ENCODE assay signal across 29 cellular contexts in the genomic region with DNA sequence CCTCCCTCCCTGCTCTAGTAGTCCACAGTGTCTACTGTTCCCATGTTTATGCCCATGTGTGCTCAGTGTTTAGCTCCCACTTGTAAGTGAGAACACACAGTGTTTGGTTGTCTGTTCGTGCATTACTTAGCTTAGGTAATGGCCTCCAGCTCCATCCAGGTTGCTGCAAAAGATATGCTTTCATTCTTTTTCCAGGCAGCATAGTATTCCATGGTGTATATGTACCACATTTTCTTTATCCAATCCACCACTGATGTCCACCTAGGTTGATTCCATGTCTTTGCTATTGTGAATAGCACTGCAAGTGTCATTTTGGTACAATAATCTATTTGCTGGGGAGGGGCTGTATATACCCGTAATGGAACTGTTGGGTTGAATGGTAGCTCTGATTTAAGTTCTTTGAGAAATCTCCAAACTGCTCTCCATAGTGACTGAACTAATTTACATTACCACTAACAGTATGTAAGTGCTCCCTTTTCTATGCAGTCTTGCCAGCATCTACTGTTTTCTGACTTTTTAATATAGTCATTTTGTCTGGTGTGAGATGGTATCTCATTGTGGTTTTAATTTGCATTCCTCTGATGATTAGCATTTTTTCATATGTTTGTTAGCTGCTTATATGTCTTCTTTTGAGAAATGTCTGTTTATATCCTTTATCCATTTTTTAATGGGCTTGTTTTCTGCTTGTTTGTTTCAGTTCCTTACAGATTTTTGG.
"Had no signal": no experiment of that assay in that cellular context is flagged by ENCODE, and none has a peak within 500 bp of the region (broad histone marks: within the 10 kb centered on the region; RNA-seq: fewer than 3 reads in every experiment).

No MANE protein-coding gene starts in this region.

- H3K79me2 ChIP-seq: hepatocyte had no signal

- H3K4me3 ChIP-seq: adrenal gland, ascending aorta, cardiac muscle cell, gastroesophageal sphincter, hepatocyte, mucosa of descending colon, suprapubic skin, tibial artery, upper lobe of right lung had no signal

- DNase-seq: activated CD4-positive, alpha-beta memory T cell treated with anti-CD3 and anti-CD28 coated beads for 36 hours; activated CD4-positive, alpha-beta T cell treated with anti-CD3 and anti-CD28 coated beads, Interleukin-2, amount 10 ng/mL, durations not matched to agents 24 days and 14 days; activated CD4-positive, CD25-positive, alpha-beta regulatory T cell treated with anti-CD3 and anti-CD28 coated beads, Interleukin-2, amount 50 U/mL, for 72 hours; activated CD8-positive, alpha-beta memory T cell treated with anti-CD3 and anti-CD28 coated beads, Interleukin-2, amount 50 U/mL, for 4 hours; activated effector memory CD4-positive, alpha-beta T cell treated with anti-CD3 and anti-CD28 coated beads, Interleukin-2, amount 50 U/mL, for 16 hours; activated naive CD4-positive, alpha-beta T cell treated with anti-CD3 and anti-CD28 coated beads for 36 hours; activated naive CD8-positive, alpha-beta T cell treated with anti-CD3 and anti-CD28 coated beads for 36 hours; activated T-cell treated with anti-CD3 and anti-CD28 coated beads, Interleukin-2, amount 50 U/mL, for 1 hour; adrenal gland; cortex of kidney; effector memory CD8-positive, alpha-beta T cell; erythroblast; islet precursor cell; left ventricle myocardium superior; mucosa of descending colon; posterior cingulate gyrus; right cardiac atrium; stimulated activated CD4-positive, alpha-beta T cell treated with anti-CD3 and anti-CD28 coated beads, Interleukin-15, amount 100 ng/mL, for 24 hours; stimulated activated CD4-positive, alpha-beta T cell treated with anti-CD3 and anti-CD28 coated beads, Interleukin-2, amount 100 ng/mL, for 24 hours; stimulated activated naive B cell treated with anti-CD40 and anti-IgM and Interleukin-4, amounts not matched to agents 10 μg/mL and 1 μg/mL and 100 μg/mL, for 72 hours; T1000; tibial artery; upper lobe of right lung had no signal

- H3K4me1 ChIP-seq: adrenal gland, ascending aorta, gastroesophageal sphincter, suprapubic skin, tibial artery, upper lobe of right lung had no signal

- H3K9me3 ChIP-seq: adrenal gland, ascending aorta, gastroesophageal sphincter, mucosa of descending colon, suprapubic skin, tibial artery, upper lobe of right lung had no signal

- ATAC-seq: effector memory CD8-positive, alpha-beta T cell; gastroesophageal sphincter; left ventricle myocardium superior; mucosa of descending colon; natural killer cell treated with Interleukin-12 subunit alpha and Interleukin-12 subunit beta and Interleukin-15 and Interleukin-18, amount 100 ng/mL, for 72 hours; right cardiac atrium; stimulated activated naive B cell treated with anti-CD40 and anti-IgM and Interleukin-4, amounts not matched to agents 10 μg/mL and 1 μg/mL and 100 μg/mL, for 72 hours; upper lobe of right lung had no signal

- H3K36me3 ChIP-seq: adrenal gland, ascending aorta, cardiac muscle cell, gastroesophageal sphincter, suprapubic skin, tibial artery, upper lobe of right lung had no signal

- H3K27ac ChIP-seq: adrenal gland, ascending aorta, cardiac muscle cell, gastroesophageal sphincter, hepatocyte, suprapubic skin, tibial artery, upper lobe of right lung had no signal

- H2AFZ ChIP-seq: hepatocyte had no signal

- H3K4me2 ChIP-seq: hepatocyte had no signal

- H3K27me3 ChIP-seq: adrenal gland, ascending aorta, cardiac muscle cell, gastroesophageal sphincter, hepatocyte, suprapubic skin, tibial artery, upper lobe of right lung had no signal
